Comparison of ENCODE assay signal across 10 cellular contexts in genomic region chr6:137033828-137034227, GRCh38. TPM values are rescaled to one million over a fixed set of nuclear protein-coding genes. Genes with fewer than 3 reads are reported as not detected.
DNase-seq lines count a peak whose midpoint lies in the region; ATAC-seq and TF ChIP-seq lines count a peak whose summit lies in the region.
"Had no signal": no experiment of that assay in that cellular context is flagged by ENCODE, and none has a peak within 500 bp of the region (broad histone marks: within the 10 kb centered on the region; RNA-seq: fewer than 3 reads in every experiment).

No MANE protein-coding gene starts in this region.

- peaks cover 4% of the 10 kb centered on the region for H3K9me3 Mint-ChIP-seq in activated CD8-positive, alpha-beta T cell treated with anti-CD3 and anti-CD28 coated beads, Interleukin-2, amount 10 ng/mL, durations not matched to agents 7 days and 5 days (ENCODE audit: insufficient read depth)
- H3K9me3 Mint-ChIP-seq: activated naive CD4-positive, alpha-beta T cell treated with anti-CD3 and anti-CD28 coated beads, Interleukin-2, amount 50 U/mL, for 24 hours had no signal

- peak overlapping the region; percentile 52 for H3K27ac Mint-ChIP-seq in activated CD8-positive, alpha-beta T cell treated with anti-CD3 and anti-CD28 coated beads, Interleukin-2, amount 10 ng/mL, durations not matched to agents 7 days and 5 days

- peak overlapping the region; percentile 51 for H3K4me3 Mint-ChIP-seq in activated CD8-positive, alpha-beta T cell treated with anti-CD3 and anti-CD28 coated beads, Interleukin-2, amount 10 ng/mL, durations not matched to agents 7 days and 5 days
- H3K4me3 Mint-ChIP-seq: activated naive CD4-positive, alpha-beta T cell treated with anti-CD3 and anti-CD28 coated beads, Interleukin-2, amount 50 U/mL, for 24 hours had no signal

- no peaks in the 10 kb centered on the region for H3K36me3 Mint-ChIP-seq in activated CD8-positive, alpha-beta T cell treated with anti-CD3 and anti-CD28 coated beads, Interleukin-2, amount 10 ng/mL, durations not matched to agents 7 days and 5 days (ENCODE audit: low read depth)
- H3K36me3 Mint-ChIP-seq: activated naive CD4-positive, alpha-beta T cell treated with anti-CD3 and anti-CD28 coated beads, Interleukin-2, amount 50 U/mL, for 24 hours had no signal

- POLR2A ChIA-PET in activated CD8-positive, alpha-beta T cell treated with anti-CD3 and anti-CD28 coated beads, Interleukin-2, amount 10 ng/mL, durations not matched to agents 7 days and 5 days (lab: Charles Lee), result no interaction called here

- H3K4me1 Mint-ChIP-seq in activated CD8-positive, alpha-beta T cell treated with anti-CD3 and anti-CD28 coated beads, Interleukin-2, amount 10 ng/mL, durations not matched to agents 7 days and 5 days (ENCODE audit: low read depth), result peaks cover 16% of the 10 kb centered on the region

- peak; percentile 9 for DNase-seq in AG10803 (ENCODE audit: low read depth)
- peak; percentile 86 for DNase-seq in activated CD8-positive, alpha-beta T cell treated with anti-CD3 and anti-CD28 coated beads, Interleukin-2, amount 10 ng/mL, durations not matched to agents 7 days and 5 days
- peak; percentile 74 for DNase-seq in stimulated activated CD4-positive, alpha-beta T cell treated with anti-CD3 and anti-CD28 coated beads, Interleukin-1b, Interleukin-23, amount 100 ng/mL, for 48 hours
- no peak for DNase-seq in COLO668 (lab: John Stamatoyannopoulos, UW; ENCODE audit: unreplicated experiment)
- DNase-seq in putamen (ENCODE audit: low spot score), result no peak
- no peak for DNase-seq in NCI-H1436 treated with DMSO at 0.1 percent for 48 hours (lab: John Stamatoyannopoulos, UW)

- TF ChIP-seq CTCF in AG10803 (conservative IDR thresholded peaks at IDR 0.05; ENCODE audit: low read length), result no peak

- no peak overlapping the region for H3K4me3 ChIP-seq in AG10803 (ENCODE audit: low read length)
- H3K4me3 ChIP-seq: BLaER1 had no signal

- ATAC-seq in GM19467 (IDR thresholded peaks at IDR 0.05; ENCODE audit: unreplicated experiment), result peak; percentile 91
- peak; percentile 98 for ATAC-seq in HG03571 (IDR thresholded peaks at IDR 0.05; ENCODE audit: unreplicated experiment)
- peak; percentile 96 for ATAC-seq in activated CD8-positive, alpha-beta T cell treated with anti-CD3 and anti-CD28 coated beads, Interleukin-2, amount 10 ng/mL, durations not matched to agents 7 days and 5 days

- peaks cover 67% of the 10 kb centered on the region for H3K27me3 Mint-ChIP-seq in activated CD8-positive, alpha-beta T cell treated with anti-CD3 and anti-CD28 coated beads, Interleukin-2, amount 10 ng/mL, durations not matched to agents 7 days and 5 days (ENCODE audit: low read depth)

- CTCF ChIA-PET in activated CD8-positive, alpha-beta T cell treated with anti-CD3 and anti-CD28 coated beads, Interleukin-2, amount 10 ng/mL, durations not matched to agents 7 days and 5 days (lab: Charles Lee), result no interaction called here

RNA-seq across cellular contexts. Expression of gene IL20RA, which starts 10.9 kb away (rescaled TPM):
- total RNA-seq in activated CD8-positive, alpha-beta T cell treated with anti-CD3 and anti-CD28 coated beads, Interleukin-2, amount 10 ng/mL, durations not matched to agents 7 days and 5 days, result not detected

Comparison
In these comparisons a context has a peak if more than half of its experiments do, and no peak if none do; other contexts are left out.
1. DNase-seq: peak in AG10803 (single experiment), activated CD8-positive, alpha-beta T cell treated with anti-CD3 and anti-CD28 coated beads, Interleukin-2, amount 10 ng/mL, durations not matched to agents 7 days and 5 days (single experiment) and stimulated activated CD4-positive, alpha-beta T cell treated with anti-CD3 and anti-CD28 coated beads, Interleukin-1b, Interleukin-23, amount 100 ng/mL, for 48 hours (single experiment); none in COLO668 (single experiment), putamen (single experiment) and NCI-H1436 treated with DMSO at 0.1 percent for 48 hours (single experiment).
2. Peak in every context shown above with its lines, with median percentiles within 50 percentile points of each other: ATAC-seq.